1 cellular context compared by ENCODE assay signal in the genomic region with DNA sequence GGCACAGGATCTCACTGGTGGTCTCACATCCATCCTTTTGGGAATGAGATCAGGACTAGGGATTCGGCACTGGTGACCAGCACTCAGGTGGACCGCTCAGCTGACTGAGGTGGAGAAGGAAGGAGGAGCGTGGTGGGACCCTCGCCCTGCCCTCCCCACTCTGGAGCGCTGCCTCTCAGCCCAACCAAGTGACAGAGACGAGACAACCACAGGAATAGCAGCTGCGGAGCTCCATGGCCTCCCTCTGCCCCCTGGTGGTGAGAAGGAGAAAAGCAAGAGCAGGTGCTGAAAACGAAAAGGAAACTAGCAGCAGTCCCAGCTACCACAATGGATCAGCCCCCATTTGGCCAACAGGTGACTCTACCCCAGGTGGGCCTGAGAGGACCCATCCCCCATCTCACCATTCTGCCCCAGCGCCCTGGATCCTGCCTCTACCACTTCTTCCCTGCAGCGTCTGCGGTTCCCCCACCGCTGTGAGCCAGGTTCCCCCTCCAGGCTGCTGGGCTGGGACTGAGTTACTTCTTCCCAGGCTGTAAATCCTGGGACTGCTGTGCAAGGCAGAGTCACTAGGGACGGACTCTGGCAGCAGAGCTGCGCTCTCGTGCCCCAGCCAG.
TF ChIP-seq lines count a peak whose summit lies in the region.

RUFY4 (plus strand) TSS at position 533 of the 614 bp plus-strand sequence. CDS start 1,353 bp downstream, outside the sequence.

TF ChIP-seq in HepG2, 621 proteins besides CTCF, POLR2A, EP300 and RAD21:
- peak; percentile 55; the same call in 1 of the 2 replicates for TF ChIP-seq SMC3 (IDR thresholded peaks at IDR 0.05; ENCODE audit: low read length)
- TF ChIP-seq, protein P1, sequence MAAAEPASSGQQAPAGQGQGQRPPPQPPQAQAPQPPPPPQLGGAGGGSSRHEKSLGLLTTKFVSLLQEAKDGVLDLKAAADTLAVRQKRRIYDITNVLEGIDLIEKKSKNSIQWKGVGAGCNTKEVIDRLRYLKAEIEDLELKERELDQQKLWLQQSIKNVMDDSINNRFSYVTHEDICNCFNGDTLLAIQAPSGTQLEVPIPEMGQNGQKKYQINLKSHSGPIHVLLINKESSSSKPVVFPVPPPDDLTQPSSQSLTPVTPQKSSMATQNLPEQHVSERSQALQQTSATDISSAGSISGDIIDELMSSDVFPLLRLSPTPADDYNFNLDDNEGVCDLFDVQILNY (CRISPR knock-in tag; conservative IDR thresholded peaks at IDR 0.05): 0 out of 2 replicates have a peak, but pooled peaks have one; percentile 18
- 0 out of 2 replicates have a peak, but pooled peaks have one; percentile 22 for TF ChIP-seq ZNF501 (CRISPR knock-in tag; IDR thresholded peaks at IDR 0.05)
- TF ChIP-seq AHR (CRISPR knock-in tag; IDR thresholded peaks at IDR 0.05): 0 out of 2 replicates have a peak, but pooled peaks have one; percentile 25
- TF ChIP-seq ZNF292 (CRISPR knock-in tag; IDR thresholded peaks at IDR 0.05; ENCODE audit: borderline replicate concordance, low read depth): peak; percentile 32; the same call in 1 of the 2 replicates
- TF ChIP-seq XRCC5 (optimal IDR thresholded peaks at IDR 0.05; ENCODE audit: low read length): peak; percentile 80
- 0 out of 2 replicates have a peak, but pooled peaks have one; percentile 17 for TF ChIP-seq SAP130 (CRISPR knock-in tag; IDR thresholded peaks at IDR 0.05; ENCODE audit: low read depth)
- 0 out of 2 replicates have a peak, but pooled peaks have one; percentile 31 for TF ChIP-seq TBX2 (CRISPR knock-in tag; IDR thresholded peaks at IDR 0.05; ENCODE audit: borderline replicate concordance)
- TF ChIP-seq, protein P2, sequence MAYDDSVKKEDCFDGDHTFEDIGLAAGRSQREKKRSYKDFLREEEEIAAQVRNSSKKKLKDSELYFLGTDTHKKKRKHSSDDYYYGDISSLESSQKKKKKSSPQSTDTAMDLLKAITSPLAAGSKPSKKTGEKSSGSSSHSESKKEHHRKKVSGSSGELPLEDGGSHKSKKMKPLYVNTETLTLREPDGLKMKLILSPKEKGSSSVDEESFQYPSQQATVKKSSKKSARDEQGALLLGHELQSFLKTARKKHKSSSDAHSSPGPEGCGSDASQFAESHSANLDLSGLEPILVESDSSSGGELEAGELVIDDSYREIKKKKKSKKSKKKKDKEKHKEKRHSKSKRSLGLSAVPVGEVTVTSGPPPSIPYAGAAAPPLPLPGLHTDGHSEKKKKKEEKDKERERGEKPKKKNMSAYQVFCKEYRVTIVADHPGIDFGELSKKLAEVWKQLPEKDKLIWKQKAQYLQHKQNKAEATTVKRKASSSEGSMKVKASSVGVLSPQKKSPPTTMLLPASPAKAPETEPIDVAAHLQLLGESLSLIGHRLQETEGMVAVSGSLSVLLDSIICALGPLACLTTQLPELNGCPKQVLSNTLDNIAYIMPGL (CRISPR knock-in tag; IDR thresholded peaks at IDR 0.05; ENCODE audit: borderline replicate concordance in 1 of 2, low read depth in 1 of 2): peak in 1 of 2 experiments; percentile 62; a peak in 1 of 4 replicates
- peak; percentile 39; the same call in 1 of the 2 replicates for TF ChIP-seq RXRA (CRISPR knock-in tag; IDR thresholded peaks at IDR 0.05)
- TF ChIP-seq PITX1 (CRISPR knock-in tag; IDR thresholded peaks at IDR 0.05): peak; percentile 23; the same call in 1 of the 2 replicates
- TF ChIP-seq SMAD9 (CRISPR knock-in tag; IDR thresholded peaks at IDR 0.05): 0 out of 2 replicates have a peak, but pooled peaks have one; percentile 33
- TF ChIP-seq FOSL2 (CRISPR knock-in tag; IDR thresholded peaks at IDR 0.05): peak; percentile 22; the same call in 1 of the 2 replicates
- TF ChIP-seq ZMYM3 (CRISPR knock-in tag; IDR thresholded peaks at IDR 0.05): 0 out of 2 replicates have a peak, but pooled peaks have one; percentile 25
- TF ChIP-seq ZNF772 (CRISPR knock-in tag; IDR thresholded peaks at IDR 0.05): 0 out of 2 replicates have a peak, but pooled peaks have one; percentile 28
- TF ChIP-seq ZFP91 (CRISPR knock-in tag; IDR thresholded peaks at IDR 0.05; ENCODE audit: borderline replicate concordance): peak; percentile 52; the same call in 1 of the 2 replicates
- TF ChIP-seq ZNF598 (CRISPR knock-in tag; IDR thresholded peaks at IDR 0.05; ENCODE audit: borderline replicate concordance): peak; percentile 74; the same call in 1 of the 2 replicates
- TF ChIP-seq TEAD3 (CRISPR knock-in tag; optimal IDR thresholded peaks at IDR 0.05; ENCODE audit: borderline replicate concordance): peak; percentile 27
- TF ChIP-seq SALL1 (CRISPR knock-in tag; IDR thresholded peaks at IDR 0.05): peak; percentile 38; the same call in 1 of the 2 replicates
- TF ChIP-seq ZNF883 (CRISPR knock-in tag; IDR thresholded peaks at IDR 0.05; ENCODE audit: not compliant biosample characterization): peak; percentile 74
- peak; percentile 53 for TF ChIP-seq STAG1 (CRISPR knock-in tag; IDR thresholded peaks at IDR 0.05)
- 0 out of 2 replicates have a peak, but pooled peaks have one; percentile 23 for TF ChIP-seq RNF2 (conservative IDR thresholded peaks at IDR 0.05; ENCODE audit: low read depth)
